Comparison of ENCODE assay signal across 12 cellular contexts in the genomic region with DNA sequence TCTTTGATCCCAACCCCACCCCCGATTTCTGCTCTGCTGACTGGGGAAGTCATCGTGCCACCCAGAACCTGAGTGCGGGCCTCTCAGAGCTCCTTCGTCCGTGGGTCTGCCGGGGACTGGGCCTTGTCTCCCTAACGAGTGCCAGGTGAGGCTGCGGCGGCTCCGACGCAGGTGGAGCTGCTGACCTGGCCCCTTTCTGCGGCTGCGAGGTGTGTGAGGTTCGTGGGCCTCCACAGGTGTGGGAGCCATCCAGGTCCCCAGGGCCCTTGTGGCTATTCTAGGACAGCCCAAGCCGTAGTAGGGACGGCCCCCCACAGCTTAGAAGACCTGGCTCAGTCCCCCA. TPM values are rescaled to one million over a fixed set of nuclear protein-coding genes. Genes with fewer than 3 reads are reported as not detected.
DNase-seq lines count a peak whose midpoint lies in the region; ATAC-seq, FAIRE-seq and TF ChIP-seq lines count a peak whose summit lies in the region.
"Had no signal": no experiment of that assay in that cellular context is flagged by ENCODE, and none has a peak within 500 bp of the region (broad histone marks: within the 10 kb centered on the region; RNA-seq: fewer than 3 reads in every experiment).

No MANE protein-coding gene starts in this region.

- no peak for DNase-seq in activated T-cell treated with anti-CD3 and anti-CD28 coated beads, Interleukin-2, amount 50 U/mL, for 4 hours
- no peak for DNase-seq in activated T-cell treated with anti-CD3 and anti-CD28 coated beads, Interleukin-2, amount 50 U/mL, for 48 hours
- DNase-seq in keratinocyte (ENCODE audit: low read depth, low spot score) = no peak
- no peak for DNase-seq in GOT3 (lab: John Stamatoyannopoulos, UW)
- DNase-seq in activated effector memory CD4-positive, alpha-beta T cell treated with anti-CD3 and anti-CD28 coated beads, Interleukin-2, amount 50 U/mL, for 16 hours = no peak
- DNase-seq: NCI-H1436 treated with DMSO at 0.1 percent for 48 hours, sigmoid colon had no signal

- peaks cover 67% of the 10 kb centered on the region for H3K79me2 ChIP-seq in keratinocyte (ENCODE audit: control insufficient read depth, insufficient read depth, low read length)

- no peak overlapping the region for H3K9ac ChIP-seq in keratinocyte (ENCODE audit: control insufficient read depth, extremely low read depth, insufficient read depth, low read length)

- H2AFZ ChIP-seq in keratinocyte (ENCODE audit: control insufficient read depth, low read length) = no peak overlapping the region

- no peak for FAIRE-seq in keratinocyte (lab: Jason Lieb, UNC)
- FAIRE-seq: GM19239 had no signal

- H3K27me3 Mint-ChIP-seq in activated T-cell treated with anti-CD3 and anti-CD28 coated beads, Interleukin-2, amount 50 U/mL, for 4 hours (ENCODE audit: low read depth) = no peaks in the 10 kb centered on the region
- no peaks in the 10 kb centered on the region for H3K27me3 Mint-ChIP-seq in activated T-helper 17 cell treated with anti-CD3 and anti-CD28 coated beads, Interleukin-2, amount 50 U/mL, for 72 hours
- H3K27me3 Mint-ChIP-seq in stimulated activated memory B cell treated with anti-CD40 and anti-IgM and Interleukin-4, amounts not matched to agents 10 μg/mL and 1 μg/mL and 100 μg/mL, for 72 hours = no peaks in the 10 kb centered on the region

- no peaks in the 10 kb centered on the region for H3K27me3 ChIP-seq in keratinocyte (ENCODE audit: control insufficient read depth, extremely low read depth, insufficient read depth, low read length)
- H3K27me3 ChIP-seq: sigmoid colon had no signal

- no peak for ATAC-seq in activated T-cell treated with anti-CD3 and anti-CD28 coated beads, Interleukin-2, amount 50 U/mL, for 4 hours
- no peak for ATAC-seq in activated T-helper 17 cell treated with anti-CD3 and anti-CD28 coated beads, Interleukin-2, amount 50 U/mL, for 72 hours (replicated peaks)
- ATAC-seq in stimulated activated memory B cell treated with anti-CD40 and anti-IgM and Interleukin-4, amounts not matched to agents 10 μg/mL and 1 μg/mL and 100 μg/mL, for 72 hours = no peak
- ATAC-seq in HG02623 (IDR thresholded peaks at IDR 0.05; ENCODE audit: unreplicated experiment) = no peak

- dilution Hi-C loops in keratinocyte (cut with MboI; ENCODE audit: extremely low pct_ligation_motif_present, low sequenced_read_pairs) = no loop called here

- H3K4me3 ChIP-seq in keratinocyte (ENCODE audit: control insufficient read depth in 2 of 3, extremely low read depth in 1 of 3, insufficient read depth in 2 of 3, low read depth in 1 of 3, low read length in 3 of 3) = no peak overlapping the region

- no peak overlapping the region for H3K27ac Mint-ChIP-seq in activated T-helper 17 cell treated with anti-CD3 and anti-CD28 coated beads, Interleukin-2, amount 50 U/mL, for 72 hours
- peak overlapping the region; percentile 99 for H3K27ac Mint-ChIP-seq in stimulated activated memory B cell treated with anti-CD40 and anti-IgM and Interleukin-4, amounts not matched to agents 10 μg/mL and 1 μg/mL and 100 μg/mL, for 72 hours

- H3K4me1 ChIP-seq in keratinocyte (ENCODE audit: control insufficient read depth, extremely low read depth, insufficient read depth, low read length) = peaks cover 16% of the 10 kb centered on the region

- H3K36me3 ChIP-seq in keratinocyte (ENCODE audit: control insufficient read depth in 2 of 2, extremely low read depth in 1 of 2, insufficient read depth in 2 of 2, low read length in 2 of 2) = peaks cover 21 to 40% of the 10 kb centered on the region in 2 experiments

- peaks cover 42% of the 10 kb centered on the region for H3K4me1 Mint-ChIP-seq in activated T-cell treated with anti-CD3 and anti-CD28 coated beads, Interleukin-2, amount 50 U/mL, for 4 hours (ENCODE audit: low read depth)
- no peaks in the 10 kb centered on the region for H3K4me1 Mint-ChIP-seq in activated T-helper 17 cell treated with anti-CD3 and anti-CD28 coated beads, Interleukin-2, amount 50 U/mL, for 72 hours
- peaks cover 53% of the 10 kb centered on the region for H3K4me1 Mint-ChIP-seq in stimulated activated memory B cell treated with anti-CD40 and anti-IgM and Interleukin-4, amounts not matched to agents 10 μg/mL and 1 μg/mL and 100 μg/mL, for 72 hours

- H3K4me2 ChIP-seq in keratinocyte (ENCODE audit: control insufficient read depth, extremely low read depth, insufficient read depth, low read depth, low read length) = peak overlapping the region; percentile 77

- H3K9me3 Mint-ChIP-seq in activated T-cell treated with anti-CD3 and anti-CD28 coated beads, Interleukin-2, amount 50 U/mL, for 4 hours = no peaks in the 10 kb centered on the region
- no peaks in the 10 kb centered on the region for H3K9me3 Mint-ChIP-seq in activated T-helper 17 cell treated with anti-CD3 and anti-CD28 coated beads, Interleukin-2, amount 50 U/mL, for 72 hours
- no peaks in the 10 kb centered on the region for H3K9me3 Mint-ChIP-seq in stimulated activated memory B cell treated with anti-CD40 and anti-IgM and Interleukin-4, amounts not matched to agents 10 μg/mL and 1 μg/mL and 100 μg/mL, for 72 hours

- H4K20me1 ChIP-seq in keratinocyte (ENCODE audit: control insufficient read depth, extremely low read depth, insufficient read depth, low read length) = peaks cover 34% of the 10 kb centered on the region

- TF ChIP-seq CTCF in keratinocyte (optimal IDR thresholded peaks at IDR 0.05 in 1 of 3, IDR thresholded peaks at IDR 0.05 in 1 of 3, conservative IDR thresholded peaks at IDR 0.05 in 1 of 3; ENCODE audit: extremely low read depth in 1 of 3, insufficient read depth in 2 of 3, low read length in 3 of 3) = no peak

- H3K9me3 ChIP-seq in keratinocyte (ENCODE audit: control insufficient read depth, low read depth, low read length) = no peaks in the 10 kb centered on the region
- H3K9me3 ChIP-seq: sigmoid colon had no signal

- H3K9me1 ChIP-seq in keratinocyte (ENCODE audit: control insufficient read depth, extremely low read depth, insufficient read depth, low read length) = no peaks in the 10 kb centered on the region

- H3K4me3 Mint-ChIP-seq in activated T-cell treated with anti-CD3 and anti-CD28 coated beads, Interleukin-2, amount 50 U/mL, for 4 hours = peak overlapping the region; percentile 60
- H3K4me3 Mint-ChIP-seq in activated T-helper 17 cell treated with anti-CD3 and anti-CD28 coated beads, Interleukin-2, amount 50 U/mL, for 72 hours = peak overlapping the region; percentile 90
- peak overlapping the region; percentile 93 for H3K4me3 Mint-ChIP-seq in stimulated activated memory B cell treated with anti-CD40 and anti-IgM and Interleukin-4, amounts not matched to agents 10 μg/mL and 1 μg/mL and 100 μg/mL, for 72 hours

- H3K36me3 Mint-ChIP-seq in activated T-cell treated with anti-CD3 and anti-CD28 coated beads, Interleukin-2, amount 50 U/mL, for 4 hours (ENCODE audit: insufficient read depth) = peaks cover 26% of the 10 kb centered on the region
- peaks cover 72% of the 10 kb centered on the region for H3K36me3 Mint-ChIP-seq in activated T-helper 17 cell treated with anti-CD3 and anti-CD28 coated beads, Interleukin-2, amount 50 U/mL, for 72 hours (ENCODE audit: low read depth)
- peaks cover 47% of the 10 kb centered on the region for H3K36me3 Mint-ChIP-seq in stimulated activated memory B cell treated with anti-CD40 and anti-IgM and Interleukin-4, amounts not matched to agents 10 μg/mL and 1 μg/mL and 100 μg/mL, for 72 hours

- no peak overlapping the region for H3K27ac ChIP-seq in keratinocyte (ENCODE audit: control insufficient read depth, insufficient read depth, low read length)

RNA-seq across cellular contexts. Expression of gene UBE2I, which starts 3.0 kb away (rescaled TPM):
- 100 to 1,000 TPM; 234 to 251 (median 247) TPM for total RNA-seq in activated T-cell treated with anti-CD3 and anti-CD28 coated beads, Interleukin-2, amount 50 U/mL, for 4 hours
- total RNA-seq in activated T-helper 17 cell treated with anti-CD3 and anti-CD28 coated beads, Interleukin-2, amount 50 U/mL, for 72 hours = 100 to 1,000 TPM; 204 to 206 TPM
- polyA plus RNA-seq in keratinocyte = 72.8 to 157 TPM (median 139 TPM) in 3 replicates
- polyA plus RNA-seq in keratinocyte (2011; ENCODE audit: low read depth) = 332 TPM
- polyA plus RNA-seq in keratinocyte (2011; cell fraction: cytosol; rRNA removed) = 136 and 183 TPM in 2 replicates
- 107 and 113 TPM in 2 replicates for polyA plus RNA-seq in keratinocyte (2011; cell fraction: nucleus; rRNA removed)
- 109 and 116 TPM in 2 replicates for polyA plus RNA-seq in keratinocyte (2012; ENCODE audit: low replicate concordance)
- polyA minus RNA-seq in keratinocyte = 37.7 to 67.5 TPM (median 54.1 TPM) in 3 replicates
- polyA minus RNA-seq in keratinocyte (2011; cell fraction: cytosol; rRNA and poly(A)+ RNA removed) = 50.6 TPM
- 25.5 and 46.0 TPM in 2 replicates for polyA minus RNA-seq in keratinocyte (2011; cell fraction: nucleus; rRNA and poly(A)+ RNA removed)

RNA-seq across cellular contexts. Expression of gene BAIAP3, which starts 21.0 kb away (rescaled TPM):
- total RNA-seq in activated T-cell treated with anti-CD3 and anti-CD28 coated beads, Interleukin-2, amount 50 U/mL, for 4 hours = under 1 TPM; 0.08 to 0.24 (median 0.16) TPM
- total RNA-seq in activated T-helper 17 cell treated with anti-CD3 and anti-CD28 coated beads, Interleukin-2, amount 50 U/mL, for 72 hours = 1 to 10 TPM in 1 of 2 donors, under 1 TPM in 1; 0.71 to 2.2 TPM
- 0.09 to 0.10 TPM in 2 of 3 replicates, not detected in the other for polyA plus RNA-seq in keratinocyte
- polyA plus RNA-seq in keratinocyte (2011; ENCODE audit: low read depth) = not detected
- polyA plus RNA-seq in keratinocyte (2011; cell fraction: cytosol; rRNA removed) = 0.04 TPM in 1 of 2 replicates, not detected in the other
- 0.06 and 0.36 TPM in 2 replicates for polyA plus RNA-seq in keratinocyte (2011; cell fraction: nucleus; rRNA removed)
- 0.16 and 0.18 TPM in 2 replicates for polyA plus RNA-seq in keratinocyte (2012; ENCODE audit: low replicate concordance)
- polyA minus RNA-seq in keratinocyte = not detected in 3 replicates
- not detected for polyA minus RNA-seq in keratinocyte (2011; cell fraction: cytosol; rRNA and poly(A)+ RNA removed)
- not detected in 2 replicates for polyA minus RNA-seq in keratinocyte (2011; cell fraction: nucleus; rRNA and poly(A)+ RNA removed)

RNA-seq across cellular contexts. Expression of gene TSR3, which starts 39.2 kb away (rescaled TPM):
- total RNA-seq in activated T-cell treated with anti-CD3 and anti-CD28 coated beads, Interleukin-2, amount 50 U/mL, for 4 hours = 100 to 1,000 TPM; 108 to 133 (median 112) TPM
- 10 to 100 TPM; 36.7 to 64.2 TPM for total RNA-seq in activated T-helper 17 cell treated with anti-CD3 and anti-CD28 coated beads, Interleukin-2, amount 50 U/mL, for 72 hours
- 33.0 to 49.0 TPM (median 40.8 TPM) in 3 replicates for polyA plus RNA-seq in keratinocyte
- 15.8 TPM for polyA plus RNA-seq in keratinocyte (2011; ENCODE audit: low read depth)
- polyA plus RNA-seq in keratinocyte (2011; cell fraction: cytosol; rRNA removed) = 22.6 and 56.4 TPM in 2 replicates
- polyA plus RNA-seq in keratinocyte (2011; cell fraction: nucleus; rRNA removed) = 22.1 and 23.5 TPM in 2 replicates
- polyA plus RNA-seq in keratinocyte (2012; ENCODE audit: low replicate concordance) = 30.6 and 71.3 TPM in 2 replicates
- 10.2 to 33.4 TPM (median 17.3 TPM) in 3 replicates for polyA minus RNA-seq in keratinocyte
- polyA minus RNA-seq in keratinocyte (2011; cell fraction: cytosol; rRNA and poly(A)+ RNA removed) = 87.1 TPM
- 11.6 and 12.7 TPM in 2 replicates for polyA minus RNA-seq in keratinocyte (2011; cell fraction: nucleus; rRNA and poly(A)+ RNA removed)

RNA-seq across cellular contexts. Expression of gene GNPTG, which starts 39.3 kb away (rescaled TPM):
- total RNA-seq in activated T-cell treated with anti-CD3 and anti-CD28 coated beads, Interleukin-2, amount 50 U/mL, for 4 hours = 10 to 100 TPM; 21.8 to 27.4 (median 23.1) TPM
- total RNA-seq in activated T-helper 17 cell treated with anti-CD3 and anti-CD28 coated beads, Interleukin-2, amount 50 U/mL, for 72 hours = 10 to 100 TPM; 22.6 to 24.4 TPM
- 30.9 to 68.7 TPM (median 30.9 TPM) in 3 replicates for polyA plus RNA-seq in keratinocyte
- 36.8 TPM for polyA plus RNA-seq in keratinocyte (2011; ENCODE audit: low read depth)
- polyA plus RNA-seq in keratinocyte (2011; cell fraction: cytosol; rRNA removed) = 24.4 and 54.9 TPM in 2 replicates
- 76.6 and 95.0 TPM in 2 replicates for polyA plus RNA-seq in keratinocyte (2011; cell fraction: nucleus; rRNA removed)
- polyA plus RNA-seq in keratinocyte (2012; ENCODE audit: low replicate concordance) = 19.5 and 33.9 TPM in 2 replicates
- polyA minus RNA-seq in keratinocyte = 12.4 to 24.9 TPM (median 16.7 TPM) in 3 replicates
- 38.9 TPM for polyA minus RNA-seq in keratinocyte (2011; cell fraction: cytosol; rRNA and poly(A)+ RNA removed)
- polyA minus RNA-seq in keratinocyte (2011; cell fraction: nucleus; rRNA and poly(A)+ RNA removed) = 17.1 and 25.8 TPM in 2 replicates

RNA-seq across cellular contexts. Expression of gene TPSD1, which starts 56.6 kb away (rescaled TPM):
- under 1 TPM in 1 of 3 donors, not detected in 2; 0.38 TPM for total RNA-seq in activated T-cell treated with anti-CD3 and anti-CD28 coated beads, Interleukin-2, amount 50 U/mL, for 4 hours
- not detected for total RNA-seq in activated T-helper 17 cell treated with anti-CD3 and anti-CD28 coated beads, Interleukin-2, amount 50 U/mL, for 72 hours
- not detected in 3 replicates for polyA plus RNA-seq in keratinocyte
- not detected for polyA plus RNA-seq in keratinocyte (2011; ENCODE audit: low read depth)
- polyA plus RNA-seq in keratinocyte (2011; cell fraction: cytosol; rRNA removed) = not detected in 2 replicates
- not detected in 2 replicates for polyA plus RNA-seq in keratinocyte (2011; cell fraction: nucleus; rRNA removed)
- polyA plus RNA-seq in keratinocyte (2012; ENCODE audit: low replicate concordance) = not detected in 2 replicates
- not detected in 3 replicates for polyA minus RNA-seq in keratinocyte
- polyA minus RNA-seq in keratinocyte (2011; cell fraction: cytosol; rRNA and poly(A)+ RNA removed) = not detected
- polyA minus RNA-seq in keratinocyte (2011; cell fraction: nucleus; rRNA and poly(A)+ RNA removed) = not detected in 2 replicates
- polyA plus RNA-seq: AG04450 had no signal
